ENCODE assay signal across 19 cellular contexts in genomic region chr3:188126931-188127330, GRCh38. TPM values are rescaled to one million over a fixed set of nuclear protein-coding genes. Genes with fewer than 3 reads are reported as not detected.
A peak's percentile ranks its signal among the peaks of the same experiment; 100 is the strongest.
DNase-seq lines count a peak whose midpoint lies in the region; ATAC-seq, FAIRE-seq and TF ChIP-seq lines count a peak whose summit lies in the region.
"Had no signal": no experiment of that assay in that cellular context is flagged by ENCODE, and none has a peak within 500 bp of the region (broad histone marks: within the 10 kb centered on the region; RNA-seq: fewer than 3 reads in every experiment).

No MANE protein-coding gene starts in this region.

- H3K4me1 ChIP-seq in left ventricle myocardium inferior (peaks cover 25% of the 10 kb centered on the region), transverse colon (peaks cover 0 to 43% (median 10%) of the 10 kb centered on the region in 4 donors), kidney (ENCODE audit: control insufficient read depth in 1 of 2, insufficient read depth in 1 of 2, low read depth in 1 of 2, low read length in 2 of 2) (no peaks in the 10 kb centered on the region)

- H3K4me3 ChIP-seq in left ventricle myocardium inferior (no peak overlapping the region), transverse colon (no peak overlapping the region), kidney (ENCODE audit: low read length in 2 of 2) (no peak overlapping the region)

- no peak overlapping the region for H3K27ac Mint-ChIP-seq in activated CD4-positive, alpha-beta memory T cell treated with anti-CD3 and anti-CD28 coated beads for 36 hours
- H3K27ac Mint-ChIP-seq: B cell; CD4-positive, CD25-positive, alpha-beta regulatory T cell had no signal

- 77 to 87% methylated on average over 5 to 7 of the region's 7 CpGs for WGBS in transverse colon (ENCODE audit: low coverage in 1 of 2), 2 donors

- no peak for TF ChIP-seq POLR2A in transverse colon (IDR thresholded peaks at IDR 0.05)

- in situ Hi-C loops in transverse colon (cut with MboI; ENCODE audit: low pct_ligation_motif_present in 1 of 4, low pct_unique_long_range_greater_than_20kb in 1 of 4, low sequenced_read_pairs in 3 of 4), result no loop called here

- CTCF ChIA-PET in activated CD4-positive, alpha-beta memory T cell treated with anti-CD3 and anti-CD28 coated beads for 36 hours (lab: Charles Lee), result no interaction called here

- H3K27ac ChIP-seq in left ventricle myocardium inferior (replicated peaks) (peak overlapping the region; percentile 78), transverse colon (peak overlapping the region in 3 of 4 donors; percentile 18 to 63 (median 50)), kidney (ENCODE audit: low read depth in 2 of 2, low read length in 2 of 2) (no peak overlapping the region)
- H3K27ac ChIP-seq: RWPE1 had no signal

- intact Hi-C loops in left ventricle myocardium inferior (cut with micrococcal nuclease), result no loop called here
- intact Hi-C loops in transverse colon (cut with DNase I; ENCODE audit: low total_unique reads), result loop anchor here (5.0 kb wide), 1 partner anchor 1175 kb away; no protein-coding TSS in a partner anchor
- intact Hi-C loops in kidney (cut with DNase I), result no loop called here
- intact Hi-C loops in activated CD4-positive, alpha-beta memory T cell treated with anti-CD3 and anti-CD28 coated beads for 36 hours (cut with micrococcal nuclease), result no loop called here

- peaks cover 20% of the 10 kb centered on the region for H3K4me1 Mint-ChIP-seq in activated CD4-positive, alpha-beta memory T cell treated with anti-CD3 and anti-CD28 coated beads for 36 hours (ENCODE audit: low read depth)

- TF ChIP-seq EP300 in transverse colon (IDR thresholded peaks at IDR 0.05; ENCODE audit: low read depth), result no peak

- TF ChIP-seq CTCF in left ventricle myocardium inferior (IDR thresholded peaks at IDR 0.05; ENCODE audit: borderline replicate concordance) (no peak), transverse colon (IDR thresholded peaks at IDR 0.05) (no peak), kidney (IDR thresholded peaks at IDR 0.05; ENCODE audit: borderline replicate concordance, extremely low read depth, insufficient read depth) (no peak)

- no peak for ATAC-seq in GM19395 (IDR thresholded peaks at IDR 0.05; ENCODE audit: unreplicated experiment)

- H3K9me3 ChIP-seq in left ventricle myocardium inferior (replicated peaks) (no peaks in the 10 kb centered on the region), transverse colon (no peaks in the 10 kb centered on the region), kidney (ENCODE audit: control insufficient read depth in 1 of 2, low read length in 2 of 2) (no peaks in the 10 kb centered on the region)
- H3K9me3 ChIP-seq: Caco-2 had no signal

- H3K27me3 ChIP-seq in left ventricle myocardium inferior (ENCODE audit: low read depth), result no peaks in the 10 kb centered on the region
- no peaks in the 10 kb centered on the region for H3K27me3 ChIP-seq in transverse colon

- POLR2A ChIA-PET in activated CD4-positive, alpha-beta memory T cell treated with anti-CD3 and anti-CD28 coated beads for 36 hours (lab: Charles Lee), result no interaction called here

- H3K36me3 Mint-ChIP-seq in activated CD4-positive, alpha-beta memory T cell treated with anti-CD3 and anti-CD28 coated beads for 36 hours, result no peaks in the 10 kb centered on the region
- H3K36me3 Mint-ChIP-seq: CD4-positive, CD25-positive, alpha-beta regulatory T cell had no signal

- H3K27me3 Mint-ChIP-seq in activated CD4-positive, alpha-beta memory T cell treated with anti-CD3 and anti-CD28 coated beads for 36 hours, result no peaks in the 10 kb centered on the region
- H3K27me3 Mint-ChIP-seq: B cell had no signal

- DNase-seq in cerebellum (ENCODE audit: low spot score) (peak; percentile 40), left ventricle myocardium inferior (peak; percentile 57), occipital lobe (lab: John Stamatoyannopoulos, UW) (peak; percentile 1), transverse colon (no peak), kidney (no peak), activated T-cell treated with anti-CD3 and anti-CD28 coated beads for 4 hours (no peak)
- DNase-seq in activated CD4-positive, alpha-beta memory T cell treated with anti-CD3 and anti-CD28 coated beads for 36 hours, result no peak
- DNase-seq: ACHN; Caco-2; CD4-positive, CD25-positive, alpha-beta regulatory T cell; DMS153; HCEC 1CT; NCI-H1417; NCI-H2029; NCI-H2171; NCI-H748 treated with DMSO at 0.1 percent for 48 hours had no signal

- H3K9ac ChIP-seq in kidney (ENCODE audit: low read length in 2 of 2), result no peak overlapping the region

- no peak for FAIRE-seq in kidney (lab: Jason Lieb, UNC)

- no peak overlapping the region for H3K4me3 Mint-ChIP-seq in activated CD4-positive, alpha-beta memory T cell treated with anti-CD3 and anti-CD28 coated beads for 36 hours
- H3K4me3 Mint-ChIP-seq: B cell; CD4-positive, CD25-positive, alpha-beta regulatory T cell had no signal

- no peaks in the 10 kb centered on the region for H3K9me3 Mint-ChIP-seq in activated CD4-positive, alpha-beta memory T cell treated with anti-CD3 and anti-CD28 coated beads for 36 hours

- H3K36me3 ChIP-seq in left ventricle myocardium inferior, result no peaks in the 10 kb centered on the region
- H3K36me3 ChIP-seq in transverse colon, result no peaks in the 10 kb centered on the region
- H3K36me3 ChIP-seq in kidney (ENCODE audit: control insufficient read depth in 1 of 2, insufficient read depth in 2 of 2, low read length in 2 of 2), result no peaks in the 10 kb centered on the region

RNA-seq across cellular contexts. Expression of gene LPP, which starts 27.0 kb away (rescaled TPM):
- total RNA-seq in cerebellum (26.9 TPM), left ventricle myocardium inferior (97.4 TPM), occipital lobe (11.7 TPM), transverse colon (100 to 1,000 TPM; 207 to 592 (median 406) TPM), kidney (233 TPM)
- polyA plus RNA-seq in kidney (ENCODE audit: insufficient read depth, low read depth, low replicate concordance), result 6.7 TPM
- 10 to 100 TPM; 41.0 to 43.6 TPM for total RNA-seq in activated CD4-positive, alpha-beta memory T cell treated with anti-CD3 and anti-CD28 coated beads for 36 hours

Comparison
In these comparisons a context has a peak if more than half of its experiments do, and no peak if none do; other contexts are left out.
1. DNase-seq: peak in cerebellum (single experiment), left ventricle myocardium inferior (single experiment) and occipital lobe (single experiment); none in transverse colon (single experiment), kidney (single experiment), activated CD4-positive, alpha-beta memory T cell treated with anti-CD3 and anti-CD28 coated beads for 36 hours (single experiment) and activated T-cell treated with anti-CD3 and anti-CD28 coated beads for 4 hours (single experiment).
2. H3K27ac ChIP-seq: peak in left ventricle myocardium inferior (single experiment) and transverse colon (3 of 4); none in kidney (0 of 2).